ENCODE assay signal across 1 cellular context in the genomic region with DNA sequence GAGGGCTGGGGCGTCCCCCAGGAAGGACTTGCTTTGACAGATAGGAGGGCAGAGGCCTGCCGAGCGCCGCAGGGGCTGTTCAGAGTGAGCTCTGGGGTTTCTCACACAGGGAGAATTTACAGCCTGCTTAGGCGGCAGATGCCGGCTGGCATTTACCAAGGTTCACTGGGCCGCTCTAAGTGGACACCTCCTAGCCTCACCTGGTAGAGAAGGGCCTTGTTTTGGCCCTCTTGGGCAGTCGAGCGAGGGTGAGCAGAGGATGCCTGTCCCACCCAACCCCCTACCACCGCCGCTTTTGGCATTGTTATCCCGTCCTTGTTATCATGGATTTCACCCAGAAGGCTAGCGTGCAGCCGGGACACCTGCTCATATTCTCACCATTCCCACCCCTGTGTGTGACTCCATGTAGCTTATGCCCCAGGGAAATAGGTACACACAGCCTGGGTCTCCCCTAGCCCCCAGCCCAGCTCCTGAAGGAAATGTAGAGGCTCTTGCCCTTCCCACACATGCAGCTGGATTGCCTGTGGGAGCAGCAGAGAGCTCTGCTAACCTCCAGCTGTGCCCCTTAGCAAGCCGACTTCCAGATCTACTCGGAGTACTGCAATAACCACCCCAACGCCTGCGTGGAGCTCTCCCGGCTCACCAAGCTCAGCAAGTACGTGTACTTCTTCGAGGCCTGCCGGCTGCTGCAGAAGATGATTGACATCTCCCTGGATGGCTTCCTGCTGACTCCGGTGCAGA.
TF ChIP-seq lines count a peak whose summit lies in the region.

No MANE protein-coding gene starts in this region.

TF ChIP-seq in SK-N-SH, 30 proteins besides CTCF, POLR2A, EP300 and RAD21 (continued from another document):
- TF ChIP-seq IRF3 (IDR thresholded peaks at IDR 0.05; ENCODE audit: low read depth, low read length) (no peak), NRF1 (IDR thresholded peaks at IDR 0.05; ENCODE audit: low read depth, low read length) (no peak), JUND (IDR thresholded peaks at IDR 0.05) (no peak), MEF2A (IDR thresholded peaks at IDR 0.05; ENCODE audit: borderline replicate concordance, low read depth) (no peak), FOXM1 (IDR thresholded peaks at IDR 0.05; ENCODE audit: low read depth) (no peak), REST (IDR thresholded peaks at IDR 0.05; ENCODE audit: low read depth, low read length) (no peak)
